Comparison of ENCODE assay signal across 1 cellular context in the genomic region with DNA sequence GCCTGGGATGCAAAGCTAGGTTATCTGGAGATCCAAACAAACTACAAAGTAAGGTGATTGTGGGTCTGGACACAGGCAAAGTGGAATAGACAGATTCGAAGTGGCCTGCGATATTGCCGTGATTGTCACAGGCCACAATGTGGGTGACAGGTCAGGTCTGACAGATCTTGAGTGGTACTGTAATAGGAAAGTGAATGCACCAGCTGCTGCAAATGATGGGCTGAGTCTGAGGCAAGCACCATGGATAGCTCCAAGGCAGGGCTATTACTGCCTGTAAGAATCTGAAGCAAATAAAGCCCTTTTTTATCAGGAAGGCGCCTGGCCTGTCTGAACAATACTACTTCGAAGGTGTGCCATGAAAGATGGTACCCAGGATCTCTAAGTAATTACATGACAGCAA.
A peak's percentile ranks its signal among the peaks of the same experiment; 100 is the strongest.
TF ChIP-seq lines count a peak whose summit lies in the region.

No MANE protein-coding gene starts in this region.

TF ChIP-seq in PFSK-1, 5 proteins besides CTCF, POLR2A, EP300 and RAD21:
- TF ChIP-seq, protein P1, sequence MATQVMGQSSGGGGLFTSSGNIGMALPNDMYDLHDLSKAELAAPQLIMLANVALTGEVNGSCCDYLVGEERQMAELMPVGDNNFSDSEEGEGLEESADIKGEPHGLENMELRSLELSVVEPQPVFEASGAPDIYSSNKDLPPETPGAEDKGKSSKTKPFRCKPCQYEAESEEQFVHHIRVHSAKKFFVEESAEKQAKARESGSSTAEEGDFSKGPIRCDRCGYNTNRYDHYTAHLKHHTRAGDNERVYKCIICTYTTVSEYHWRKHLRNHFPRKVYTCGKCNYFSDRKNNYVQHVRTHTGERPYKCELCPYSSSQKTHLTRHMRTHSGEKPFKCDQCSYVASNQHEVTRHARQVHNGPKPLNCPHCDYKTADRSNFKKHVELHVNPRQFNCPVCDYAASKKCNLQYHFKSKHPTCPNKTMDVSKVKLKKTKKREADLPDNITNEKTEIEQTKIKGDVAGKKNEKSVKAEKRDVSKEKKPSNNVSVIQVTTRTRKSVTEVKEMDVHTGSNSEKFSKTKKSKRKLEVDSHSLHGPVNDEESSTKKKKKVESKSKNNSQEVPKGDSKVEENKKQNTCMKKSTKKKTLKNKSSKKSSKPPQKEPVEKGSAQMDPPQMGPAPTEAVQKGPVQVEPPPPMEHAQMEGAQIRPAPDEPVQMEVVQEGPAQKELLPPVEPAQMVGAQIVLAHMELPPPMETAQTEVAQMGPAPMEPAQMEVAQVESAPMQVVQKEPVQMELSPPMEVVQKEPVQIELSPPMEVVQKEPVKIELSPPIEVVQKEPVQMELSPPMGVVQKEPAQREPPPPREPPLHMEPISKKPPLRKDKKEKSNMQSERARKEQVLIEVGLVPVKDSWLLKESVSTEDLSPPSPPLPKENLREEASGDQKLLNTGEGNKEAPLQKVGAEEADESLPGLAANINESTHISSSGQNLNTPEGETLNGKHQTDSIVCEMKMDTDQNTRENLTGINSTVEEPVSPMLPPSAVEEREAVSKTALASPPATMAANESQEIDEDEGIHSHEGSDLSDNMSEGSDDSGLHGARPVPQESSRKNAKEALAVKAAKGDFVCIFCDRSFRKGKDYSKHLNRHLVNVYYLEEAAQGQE (IDR thresholded peaks at IDR 0.05; ENCODE audit: insufficient read depth in 1 of 2, low read depth in 2 of 2, low read length in 2 of 2): peak; percentile 86 to 95
- no peak for TF ChIP-seq TAF1 (IDR thresholded peaks at IDR 0.05; ENCODE audit: borderline replicate concordance, insufficient read depth, low read length)
TF ChIP-seq in PFSK-1: peak in this region for 1.
